Comparison of ENCODE assay signal across 27 cellular contexts in the genomic region with DNA sequence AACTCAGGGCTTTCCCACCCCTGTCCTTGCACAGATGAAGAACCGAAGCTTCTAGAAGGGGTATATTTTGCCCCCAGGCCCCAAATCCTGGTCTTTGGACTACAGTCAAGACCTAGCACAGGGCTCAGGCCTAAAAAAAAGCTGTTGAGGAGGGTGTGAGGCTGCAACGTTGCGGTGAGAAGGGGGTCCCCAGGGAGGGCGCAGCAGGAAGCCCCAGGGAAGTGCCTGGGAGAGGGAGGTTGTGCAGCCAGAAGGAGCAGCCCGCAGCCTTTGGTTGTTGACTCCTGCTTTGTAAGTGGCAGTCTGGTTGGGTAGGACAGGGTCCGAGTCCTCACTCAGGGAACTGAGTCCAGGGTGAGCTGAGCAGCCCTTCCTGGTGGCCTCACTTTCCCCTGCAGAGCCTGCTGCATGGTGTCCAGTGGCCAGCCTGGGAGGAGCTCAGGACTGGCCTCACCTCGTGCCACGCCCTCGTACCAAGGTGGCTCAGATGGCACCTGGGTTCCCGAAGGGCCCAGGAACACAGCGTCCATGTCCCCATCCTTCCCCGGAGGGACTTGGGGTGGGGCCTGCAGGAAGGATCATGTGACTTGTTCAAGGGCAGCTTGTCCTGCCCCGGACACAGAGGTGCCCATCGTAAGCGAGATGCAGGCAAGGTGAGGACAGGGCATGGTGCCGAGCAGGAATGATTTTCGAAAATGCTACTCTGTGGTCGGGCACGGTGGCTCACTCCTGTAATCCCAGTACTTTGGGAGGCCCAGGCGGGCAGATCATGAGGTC. TPM values are rescaled to one million over a fixed set of nuclear protein-coding genes. Genes with fewer than 3 reads are reported as not detected.
DNase-seq lines count a peak whose midpoint lies in the region; ATAC-seq, FAIRE-seq and TF ChIP-seq lines count a peak whose summit lies in the region.
"Had no signal": no experiment of that assay in that cellular context is flagged by ENCODE, and none has a peak within 500 bp of the region (broad histone marks: within the 10 kb centered on the region; RNA-seq: fewer than 3 reads in every experiment).

No MANE protein-coding gene starts in this region.

- H3K27me3 ChIP-seq in BLaER1 treated with 17β-estradiol and CSF1 and Interleukin-3, amounts not matched to agents 10 nM and 100 nM: peaks cover 27 to 41% (median 31%) of the 10 kb centered on the region in 11 experiments
- peaks cover 4% of the 10 kb centered on the region for H3K27me3 ChIP-seq in Loucy (ENCODE audit: insufficient read depth, low read length, poor library complexity, severe bottlenecking)
- no peaks in the 10 kb centered on the region for H3K27me3 ChIP-seq in GM12878 (replicated peaks in 1 of 2; ENCODE audit: control insufficient read depth in 2 of 2, insufficient read depth in 2 of 2, low read length in 1 of 2)
- H3K27me3 ChIP-seq in neural progenitor cell: peaks cover 36% of the 10 kb centered on the region
- H3K27me3 ChIP-seq in right atrium auricular region: no peaks in the 10 kb centered on the region
- H3K27me3 ChIP-seq: adrenal gland, MG63 had no signal

- H3K4me2 ChIP-seq in BLaER1 treated with 17β-estradiol and CSF1 and Interleukin-3, amounts not matched to agents 10 nM and 100 nM: peak overlapping the region; percentile 46 to 100 (median 100)
- H3K4me2 ChIP-seq in Loucy (ENCODE audit: low read depth, low read length, poor library complexity, severe bottlenecking) (peak overlapping the region; percentile 53), GM12878 (ENCODE audit: control insufficient read depth, insufficient read depth) (no peak overlapping the region), neural progenitor cell (no peak overlapping the region)

- SMC1A ChIA-PET in GM12878 (lab: Charles Lee; ENCODE audit: uncharacterized antibody, unreplicated experiment): interaction anchor here (0.6 to 2.0 kb wide), 5 partner anchors 9 to 113 kb away, joined by 3 to 7 read pairs (median 3); no protein-coding TSS in a partner anchor

- RAD21 ChIA-PET in GM12878 (lab: Charles Lee; ENCODE audit: unreplicated experiment): interaction anchor here (1.1 to 3.2 kb wide), 3 partner anchors 19 to 112 kb away, joined by 3 to 10 read pairs (median 4); no protein-coding TSS in a partner anchor

- BruUV-seq in GM12878 (replicated peaks; lab: Mats Ljungman, UMichigan): no TSS peak

- POLR2A ChIA-PET in GM12878 (lab: Charles Lee): interaction anchor here (0.6 to 1.0 kb wide), 6 partner anchors 13 to 167 kb away, joined by 3 to 4 read pairs (median 3); no protein-coding TSS in a partner anchor

- intact Hi-C loops in GM12878 (cut with micrococcal nuclease; ENCODE audit: unreplicated experiment): no loop called here

- TF ChIP-seq CTCF in Loucy (conservative IDR thresholded peaks at IDR 0.05; ENCODE audit: low read length) (no peak), GM12878 (IDR thresholded peaks at IDR 0.05 in 2 of 3, conservative IDR thresholded peaks at IDR 0.05 in 1 of 3; ENCODE audit: control insufficient read depth in 2 of 3, extremely low read depth in 1 of 3, insufficient read depth in 1 of 3, low read depth in 3 of 3, low read length in 3 of 3) (no peak), neural progenitor cell (IDR thresholded peaks at IDR 0.05) (no peak), right atrium auricular region (IDR thresholded peaks at IDR 0.05) (no peak)

- TF ChIP-seq RAD21 in GM12878 (IDR thresholded peaks at IDR 0.05; ENCODE audit: insufficient read depth, low read depth, low read length): no peak

- no peaks in the 10 kb centered on the region for H3K9me3 ChIP-seq in BLaER1 treated with 17β-estradiol and CSF1 and Interleukin-3, amounts not matched to agents 10 nM and 100 nM (replicated peaks in 1 of 11)
- H3K9me3 ChIP-seq in Loucy (ENCODE audit: insufficient read depth, low read depth, low read length): no peaks in the 10 kb centered on the region
- no peaks in the 10 kb centered on the region for H3K9me3 ChIP-seq in GM12878 (replicated peaks; ENCODE audit: control insufficient read depth, insufficient read depth, low read length)
- no peaks in the 10 kb centered on the region for H3K9me3 ChIP-seq in neural progenitor cell (ENCODE audit: low read depth)
- no peaks in the 10 kb centered on the region for H3K9me3 ChIP-seq in right atrium auricular region
- H3K9me3 ChIP-seq: adrenal gland, MG63, tibial artery had no signal

- DNase-seq in GM12878 (ENCODE audit: low read depth, low spot score) (no peak), neural progenitor cell (ENCODE audit: low spot score) (no peak), NCI-H1105 (lab: John Stamatoyannopoulos, UW) (no peak), right atrium auricular region (ENCODE audit: low spot score) (no peak), NCI-H510A treated with DMSO at 0.1 percent for 48 hours (lab: John Stamatoyannopoulos, UW) (no peak)
- no peak for DNase-seq in effector CD8-positive, alpha-beta T cell (lab: John Stamatoyannopoulos, UW)
- DNase-seq: activated CD4-positive, alpha-beta T cell treated with anti-CD3 and anti-CD28 coated beads, Interleukin-2, amount 10 ng/mL, durations not matched to agents 7 days and 5 days; activated T-cell treated with anti-CD3 and anti-CD28 coated beads, Interleukin-2, amount 50 U/mL, for 24 hours; adrenal gland; effector CD4-positive, alpha-beta T cell; erythroblast; glutamatergic neuron; HCEC 1CT; KBM-7; MG63; naive thymus-derived CD8-positive, alpha-beta T cell; NCI-H1417; NCI-H510A; NK-92 treated with Interleukin-12 subunit alpha and Interleukin-12 subunit beta, amount 100 ng/mL, for 24 hours; tibial artery had no signal

- H3K4me3 Mint-ChIP-seq in neural progenitor cell: peak overlapping the region; percentile 55
- H3K4me3 Mint-ChIP-seq: activated CD4-positive, alpha-beta T cell treated with anti-CD3 and anti-CD28 coated beads, Interleukin-2, amount 10 ng/mL, durations not matched to agents 7 days and 5 days; activated T-cell treated with anti-CD3 and anti-CD28 coated beads, Interleukin-2, amount 50 U/mL, for 24 hours; stimulated activated naive CD8-positive, alpha-beta T cell treated with anti-CD3 and anti-CD28 coated beads, Interleukin-15, Interleukin-2, amounts not matched to agents 100 ng/mL and 50 ng/mL, for 24 hours; WTC11 had no signal

- no peak for TF ChIP-seq POLR2A in GM12878 (IDR thresholded peaks at IDR 0.05; ENCODE audit: low read depth, low read length)

- H3K36me3 Mint-ChIP-seq in neural progenitor cell: no peaks in the 10 kb centered on the region
- H3K36me3 Mint-ChIP-seq: WTC11 had no signal

- FAIRE-seq in GM12878 (lab: Jason Lieb, UNC): no peak
- FAIRE-seq: GM19239, keratinocyte had no signal

- CTCF ChIA-PET in GM12878 (lab: Yijun Ruan, JAX): interaction anchor here (2.4 kb wide), 1 partner anchor 75 kb away, joined by 10 read pairs; no protein-coding TSS in a partner anchor

- H4K20me1 ChIP-seq in BLaER1 treated with 17β-estradiol and CSF1 and Interleukin-3, amounts not matched to agents 10 nM and 100 nM: peaks cover 4 to 45% (median 18%) of the 10 kb centered on the region in 11 experiments; a peak in 18 of 22 replicates
- peaks cover 6% of the 10 kb centered on the region for H4K20me1 ChIP-seq in Loucy (ENCODE audit: insufficient read depth, low read length, poor library complexity, severe bottlenecking)
- H4K20me1 ChIP-seq in GM12878 (ENCODE audit: control insufficient read depth, insufficient read depth): no peaks in the 10 kb centered on the region
- peaks cover 16% of the 10 kb centered on the region for H4K20me1 ChIP-seq in neural progenitor cell (ENCODE audit: low read depth)

- H3K9me2 ChIP-seq in Loucy (replicated peaks; ENCODE audit: low read depth, low read length): no peaks in the 10 kb centered on the region

- no peak for ATAC-seq in GM12878
- ATAC-seq: naive thymus-derived CD8-positive, alpha-beta T cell; WTC11 had no signal

- H3K4me3 ChIP-seq in BLaER1 treated with 17β-estradiol and CSF1 and Interleukin-3, amounts not matched to agents 10 nM and 100 nM: peak overlapping the region in 7 of 10 experiments; percentile 2 to 44 (median 34); a peak in 9 of 20 replicates
- H3K4me3 ChIP-seq in Loucy (ENCODE audit: low read length, poor library complexity, severe bottlenecking) (peak overlapping the region; percentile 1), GM12878 (no peak overlapping the region), neural progenitor cell (no peak overlapping the region), right atrium auricular region (no peak overlapping the region)
- H3K4me3 ChIP-seq: adrenal gland, MG63, skin epidermis, tibial artery had no signal

- peaks cover 28 to 65% (median 62%) of the 10 kb centered on the region in 10 experiments for H3K4me1 ChIP-seq in BLaER1 treated with 17β-estradiol and CSF1 and Interleukin-3, amounts not matched to agents 10 nM and 100 nM
- H3K4me1 ChIP-seq in Loucy (ENCODE audit: insufficient read depth, low read length, poor library complexity, severe bottlenecking): peaks cover 5% of the 10 kb centered on the region
- H3K4me1 ChIP-seq in GM12878 (ENCODE audit: control insufficient read depth, insufficient read depth, low read length): peaks cover 18% of the 10 kb centered on the region
- H3K4me1 ChIP-seq in neural progenitor cell: peaks cover 5% of the 10 kb centered on the region
- peaks cover 0 to 34% of the 10 kb centered on the region in 2 donors for H3K4me1 ChIP-seq in right atrium auricular region

- peak overlapping the region in 7 of 11 experiments; percentile 21 to 59 (median 56); a peak in 12 of 22 replicates for H3K9ac ChIP-seq in BLaER1 treated with 17β-estradiol and CSF1 and Interleukin-3, amounts not matched to agents 10 nM and 100 nM
- H3K9ac ChIP-seq in Loucy (ENCODE audit: low read depth, low read length, poor library complexity, severe bottlenecking) (peak overlapping the region; percentile 43), GM12878 (ENCODE audit: control insufficient read depth, insufficient read depth, low read length) (no peak overlapping the region), neural progenitor cell (no peak overlapping the region)

- no peak for TF ChIP-seq EP300 in GM12878 (IDR thresholded peaks at IDR 0.05; ENCODE audit: borderline replicate concordance in 1 of 2, control insufficient read depth in 1 of 2, low read depth in 2 of 2, low read length in 2 of 2)

- H2AFZ ChIP-seq in Loucy (ENCODE audit: low read length) (no peak overlapping the region), GM12878 (ENCODE audit: control insufficient read depth, low read depth, low read length) (no peak overlapping the region), neural progenitor cell (replicated peaks) (no peak overlapping the region)

- H3F3A ChIP-seq in Loucy (ENCODE audit: low read depth) (no peaks in the 10 kb centered on the region), neural progenitor cell (ENCODE audit: low read depth) (peaks cover 17% of the 10 kb centered on the region)

- peaks cover 2% of the 10 kb centered on the region for H3K9me3 Mint-ChIP-seq in neural progenitor cell
- H3K9me3 Mint-ChIP-seq: activated CD4-positive, alpha-beta T cell treated with anti-CD3 and anti-CD28 coated beads, Interleukin-2, amount 10 ng/mL, durations not matched to agents 7 days and 5 days; activated T-cell treated with anti-CD3 and anti-CD28 coated beads, Interleukin-2, amount 50 U/mL, for 24 hours; naive thymus-derived CD8-positive, alpha-beta T cell; stimulated activated naive CD8-positive, alpha-beta T cell treated with anti-CD3 and anti-CD28 coated beads, Interleukin-15, Interleukin-2, amounts not matched to agents 100 ng/mL and 50 ng/mL, for 24 hours; WTC11 had no signal

- H3K27ac Mint-ChIP-seq in neural progenitor cell: no peak overlapping the region
- H3K27ac Mint-ChIP-seq: activated CD4-positive, alpha-beta T cell treated with anti-CD3 and anti-CD28 coated beads, Interleukin-2, amount 10 ng/mL, durations not matched to agents 7 days and 5 days; activated T-cell treated with anti-CD3 and anti-CD28 coated beads, Interleukin-2, amount 50 U/mL, for 24 hours; stimulated activated naive CD8-positive, alpha-beta T cell treated with anti-CD3 and anti-CD28 coated beads, Interleukin-15, Interleukin-2, amounts not matched to agents 100 ng/mL and 50 ng/mL, for 24 hours; WTC11 had no signal

- peaks cover 10% of the 10 kb centered on the region for H3K27me3 Mint-ChIP-seq in neural progenitor cell (ENCODE audit: insufficient read depth, low read depth)

- peaks cover 24% of the 10 kb centered on the region for H3K79me2 ChIP-seq in Loucy (ENCODE audit: insufficient read depth, low read length)
- peaks cover 27% of the 10 kb centered on the region for H3K79me2 ChIP-seq in GM12878 (ENCODE audit: control insufficient read depth, insufficient read depth, low read length)
- H3K79me2 ChIP-seq in neural progenitor cell (ENCODE audit: low read depth): peaks cover 20% of the 10 kb centered on the region

- in situ Hi-C loops in GM12878 (cut with MboI): no loop called here

- peaks cover 9% of the 10 kb centered on the region for H3K4me1 Mint-ChIP-seq in neural progenitor cell

- no peaks in the 10 kb centered on the region for H3K36me3 ChIP-seq in BLaER1 treated with 17β-estradiol and CSF1 and Interleukin-3, amounts not matched to agents 10 nM and 100 nM
- H3K36me3 ChIP-seq in Loucy (ENCODE audit: insufficient read depth, low read length): no peaks in the 10 kb centered on the region
- no peaks in the 10 kb centered on the region for H3K36me3 ChIP-seq in GM12878 (ENCODE audit: control insufficient read depth in 2 of 2, insufficient read depth in 2 of 2, low read length in 1 of 2)
- H3K36me3 ChIP-seq in neural progenitor cell: no peaks in the 10 kb centered on the region
- no peaks in the 10 kb centered on the region for H3K36me3 ChIP-seq in right atrium auricular region
- H3K36me3 ChIP-seq: adrenal gland, MG63, tibial artery had no signal

- peak overlapping the region in 7 of 11 experiments; percentile 39 to 73 (median 58); a peak in 12 of 22 replicates for H3K27ac ChIP-seq in BLaER1 treated with 17β-estradiol and CSF1 and Interleukin-3, amounts not matched to agents 10 nM and 100 nM
- no peak overlapping the region for H3K27ac ChIP-seq in GM12878 (ENCODE audit: control insufficient read depth, insufficient read depth)
- H3K27ac ChIP-seq in neural progenitor cell: no peak overlapping the region
- no peak overlapping the region for H3K27ac ChIP-seq in right atrium auricular region
- H3K27ac ChIP-seq: skin epidermis, tibial artery had no signal

- 67% methylated on average over 20 of the region's 20 CpGs for WGBS in GM12878 (ENCODE audit: insufficient coverage, insufficient replicate concordance, low lambda C conversion rate, missing lambda C conversion rate)

RNA-seq across cellular contexts. Expression of gene FSCN1, which starts 2.6 kb away (rescaled TPM):
- 180 and 207 TPM in 2 replicates for total RNA-seq in GM12878 (2013; cell fraction: nucleolus; rRNA removed)
- total RNA-seq in GM12878 (2014; rRNA removed) (172 and 215 TPM in 2 replicates), GM12878 (2014; rRNA removed; fragmentation: Illumina TruSeq; extraction: Trizol) (49.8 and 64.8 TPM in 2 replicates), GM12878 (2021) (337 TPM in 2 replicates), neural progenitor cell (ENCODE audit: low replicate concordance) (76.3 and 256 TPM in 2 replicates), right atrium auricular region (10 to 100 TPM; 14.4 to 31.2 TPM)
- polyA plus RNA-seq in GM12878 (2011; ENCODE audit: low read depth): 51.6 TPM
- polyA plus RNA-seq in GM12878 (2011; rRNA removed) (17.8 and 66.7 TPM in 2 replicates), GM12878 (2014; fragmentation: Illumina TruSeq; extraction: Trizol) (4.0 and 38.7 TPM in 2 replicates), GM12878 (2014; fragmentation: Nextera tagmentation; extraction: Ambion mirVana) (1 to 10 TPM in 1 of 2 experiments, under 1 TPM in 1; 0.50 to 1.6 TPM), GM12878 (2014; rRNA removed) (207 and 254 TPM in 2 replicates), GM12878 (2016; fragmentation: Nextera tagmentation; extraction: Ambion mirVana) (100 to 1,000 TPM; 145 to 150 TPM)
- polyA plus RNA-seq in GM12878 (2011; cell fraction: cytosol; rRNA removed): 117 and 150 TPM in 2 replicates
- polyA plus RNA-seq in GM12878 (2011; cell fraction: nucleus; rRNA removed): 170 and 231 TPM in 2 replicates
- polyA plus RNA-seq in GM12878 (2012): 177 and 222 TPM in 2 replicates
- polyA minus RNA-seq in GM12878 (2011; rRNA and poly(A)+ RNA removed): 37.2 and 72.4 TPM in 2 replicates
- 109 and 127 TPM in 2 replicates for polyA minus RNA-seq in GM12878 (2011; cell fraction: cytosol; rRNA and poly(A)+ RNA removed)
- 73.0 and 111 TPM in 2 replicates for polyA minus RNA-seq in GM12878 (2011; cell fraction: nucleus; rRNA and poly(A)+ RNA removed)

RNA-seq across cellular contexts. Expression of gene ACTB, which starts 59.6 kb away (rescaled TPM):
- 1,974 and 2,098 TPM in 2 replicates for total RNA-seq in GM12878 (2013; cell fraction: nucleolus; rRNA removed)
- total RNA-seq in GM12878 (2014; rRNA removed) (5,201 and 6,104 TPM in 2 replicates), GM12878 (2014; rRNA removed; fragmentation: Illumina TruSeq; extraction: Trizol) (5,689 and 6,359 TPM in 2 replicates), GM12878 (2021) (16,196 and 16,641 TPM in 2 replicates), neural progenitor cell (ENCODE audit: low replicate concordance) (1,381 and 2,318 TPM in 2 replicates), right atrium auricular region (1,000 to 10,000 TPM in 1 of 2 donors, 100 to 1,000 TPM in 1; 979 to 1,431 TPM)
- polyA plus RNA-seq in GM12878 (2011; ENCODE audit: low read depth): 7,864 TPM
- polyA plus RNA-seq in GM12878 (2011; rRNA removed) (1,147 and 2,786 TPM in 2 replicates), GM12878 (2014; fragmentation: Illumina TruSeq; extraction: Trizol) (10,962 and 12,114 TPM in 2 replicates), GM12878 (2014; fragmentation: Nextera tagmentation; extraction: Ambion mirVana) (over 10,000 TPM; 10,715 to 12,414 TPM), GM12878 (2014; rRNA removed) (5,798 and 7,688 TPM in 2 replicates), GM12878 (2016; fragmentation: Nextera tagmentation; extraction: Ambion mirVana) (over 10,000 TPM; 31,192 to 31,914 TPM)
- polyA plus RNA-seq in GM12878 (2011; cell fraction: cytosol; rRNA removed): 3,130 and 4,314 TPM in 2 replicates
- 6,255 and 8,387 TPM in 2 replicates for polyA plus RNA-seq in GM12878 (2011; cell fraction: nucleus; rRNA removed)
- 9,522 and 10,892 TPM in 2 replicates for polyA plus RNA-seq in GM12878 (2012)
- 3,368 and 4,052 TPM in 2 replicates for polyA minus RNA-seq in GM12878 (2011; rRNA and poly(A)+ RNA removed)
- 3,847 and 4,043 TPM in 2 replicates for polyA minus RNA-seq in GM12878 (2011; cell fraction: cytosol; rRNA and poly(A)+ RNA removed)
- 1,573 and 2,410 TPM in 2 replicates for polyA minus RNA-seq in GM12878 (2011; cell fraction: nucleus; rRNA and poly(A)+ RNA removed)

Comparison
In these comparisons a context has a peak if more than half of its experiments do, and no peak if none do; other contexts are left out.
1. H3K27ac ChIP-seq: peak in BLaER1 treated with 17β-estradiol and CSF1 and Interleukin-3, amounts not matched to agents 10 nM and 100 nM (7 of 11); none in GM12878 (single experiment), neural progenitor cell (single experiment) and right atrium auricular region (0 of 2).
2. H3K4me2 ChIP-seq: peak in BLaER1 treated with 17β-estradiol and CSF1 and Interleukin-3, amounts not matched to agents 10 nM and 100 nM (11 of 11) and Loucy (single experiment); none in GM12878 (single experiment) and neural progenitor cell (single experiment).
3. H3K4me3 ChIP-seq: peak in BLaER1 treated with 17β-estradiol and CSF1 and Interleukin-3, amounts not matched to agents 10 nM and 100 nM (7 of 10) and Loucy (single experiment); none in GM12878 (single experiment), neural progenitor cell (single experiment) and right atrium auricular region (0 of 2).
4. H3K9ac ChIP-seq: peak in BLaER1 treated with 17β-estradiol and CSF1 and Interleukin-3, amounts not matched to agents 10 nM and 100 nM (7 of 11) and Loucy (single experiment); none in GM12878 (single experiment) and neural progenitor cell (single experiment).